ENCODE assay signal across 15 cellular contexts in genomic region chr7:82375068-82375467, GRCh38.
"Had no signal": no experiment of that assay in that cellular context is flagged by ENCODE, and none has a peak within 500 bp of the region (broad histone marks: within the 10 kb centered on the region; RNA-seq: fewer than 3 reads in every experiment).

No MANE protein-coding gene starts in this region.

- ATAC-seq: activated T-helper 17 cell treated with anti-CD3 and anti-CD28 coated beads, Interleukin-2, amount 50 U/mL, for 72 hours; natural killer cell treated with Interleukin-12 subunit alpha and Interleukin-12 subunit beta and Interleukin-15 and Interleukin-18, amount 100 ng/mL, for 72 hours had no signal

- DNase-seq: activated CD4-positive, alpha-beta T cell treated with anti-CD3 and anti-CD28 coated beads, Interleukin-2, amount 10 ng/mL, durations not matched to agents 7 days and 5 days; activated CD4-positive, CD25-positive, alpha-beta regulatory T cell; activated naive CD4-positive, alpha-beta T cell treated with anti-CD3 and anti-CD28 coated beads for 36 hours; activated T-cell treated with anti-CD3 and anti-CD28 coated beads for 4 hours; colonic mucosa; kidney; left ventricle myocardium inferior; mesenchymal stem cell; stimulated activated CD4-positive, alpha-beta T cell treated with anti-CD3 and anti-CD28 coated beads, Interleukin-15, amount 100 ng/mL, for 24 hours; stimulated activated CD4-positive, alpha-beta T cell treated with anti-CD3 and anti-CD28 coated beads, Interleukin-4, amount 100 ng/mL, for 4 hours; stomach had no signal

- H3K4me3 ChIP-seq: colonic mucosa, left ventricle myocardium inferior, prostate gland, stomach, thoracic aorta had no signal

- H3K36me3 ChIP-seq: colonic mucosa, left ventricle myocardium inferior, prostate gland, stomach, thoracic aorta had no signal

- H3K4me1 ChIP-seq: colonic mucosa, prostate gland, stomach had no signal

- H3K27me3 ChIP-seq: colonic mucosa, stomach had no signal

- H3K27ac ChIP-seq: colonic mucosa, left ventricle myocardium inferior, prostate gland, stomach, thoracic aorta had no signal

- H3K9me3 ChIP-seq: colonic mucosa, left ventricle myocardium inferior, prostate gland, stomach, thoracic aorta had no signal
